Comparison of ENCODE assay signal across 12 cellular contexts in genomic region chr7:111041577-111041976, GRCh38. TPM values are rescaled to one million over a fixed set of nuclear protein-coding genes. Genes with fewer than 3 reads are reported as not detected.
DNase-seq lines count a peak whose midpoint lies in the region; ATAC-seq, FAIRE-seq and TF ChIP-seq lines count a peak whose summit lies in the region.
"Had no signal": no experiment of that assay in that cellular context is flagged by ENCODE, and none has a peak within 500 bp of the region (broad histone marks: within the 10 kb centered on the region; RNA-seq: fewer than 3 reads in every experiment).

No MANE protein-coding gene starts in this region.

- POLR2A ChIA-PET in A549 (lab: Yijun Ruan, JAX): no interaction called here

- H3K27ac ChIP-seq in A549: no peak overlapping the region
- H3K27ac ChIP-seq: GM23248 had no signal

- FAIRE-seq in A549 (lab: Jason Lieb, UNC): peak; percentile 46
- FAIRE-seq: HepG2 had no signal

- TF ChIP-seq POLR2A in A549 (IDR thresholded peaks at IDR 0.05; ENCODE audit: low read length): no peak

- no peak overlapping the region for H3K4me2 ChIP-seq in A549

- H3K9me3 ChIP-seq in A549: no peaks in the 10 kb centered on the region

- H3K4me3 ChIP-seq in A549: no peak overlapping the region
- H3K4me3 ChIP-seq: GM23248 had no signal

- WGBS in A549 (ENCODE audit: missing lambda C conversion rate): 70% methylated on average over 2 of the region's 2 CpGs

- no peaks in the 10 kb centered on the region for H3K27me3 Mint-ChIP-seq in activated naive CD8-positive, alpha-beta T cell

- no peaks in the 10 kb centered on the region for H3K36me3 Mint-ChIP-seq in activated naive CD8-positive, alpha-beta T cell

- peak overlapping the region; percentile 62 for H3K4me3 Mint-ChIP-seq in activated naive CD8-positive, alpha-beta T cell

- no peak for TF ChIP-seq CTCF in A549 (IDR thresholded peaks at IDR 0.05)

- CTCF ChIA-PET in A549 (lab: Yijun Ruan, JAX): interaction anchor here (0.6 kb wide), 1 partner anchor 46 kb away, joined by 3 read pairs; no protein-coding TSS in a partner anchor

- no peak for TF ChIP-seq EP300 in A549 (IDR thresholded peaks at IDR 0.05)

- peak in 1 of 2 experiments; percentile 64; a peak in 2 of 6 replicates for ATAC-seq in A549
- ATAC-seq in HG02623 (IDR thresholded peaks at IDR 0.05; ENCODE audit: unreplicated experiment): no peak
- ATAC-seq: HepG2 had no signal

- peak overlapping the region; percentile 81 for H3K27ac Mint-ChIP-seq in activated naive CD8-positive, alpha-beta T cell

- H3K4me1 Mint-ChIP-seq in activated naive CD8-positive, alpha-beta T cell (ENCODE audit: low read depth): peaks cover 47% of the 10 kb centered on the region

- TF ChIP-seq RAD21 in A549 (conservative IDR thresholded peaks at IDR 0.05 in 1 of 2, IDR thresholded peaks at IDR 0.05 in 1 of 2): no peak

- no peaks in the 10 kb centered on the region for H3K9me3 Mint-ChIP-seq in activated naive CD8-positive, alpha-beta T cell (ENCODE audit: low read depth)

- DNase-seq in A549 (ENCODE audit: low read depth in 1 of 2, low spot score in 1 of 2) (no peak), HPDE6-E6E7 (ENCODE audit: extremely low spot score) (peak; percentile 15), kidney tubule cell (ENCODE audit: low spot score) (peak; percentile 41), NCI-H1930 (lab: John Stamatoyannopoulos, UW) (no peak), MV-4-11 (lab: John Stamatoyannopoulos, UW) (no peak), NCI-H2107 treated with DMSO at 0.1 percent for 48 hours (lab: John Stamatoyannopoulos, UW; ENCODE audit: unreplicated experiment) (no peak)
- DNase-seq: DMS153, GM23248, NCI-H1048 had no signal

- H3K4me1 ChIP-seq in A549: peaks cover 20% of the 10 kb centered on the region

TF ChIP-seq in A549, 52 proteins besides CTCF, POLR2A, EP300 and RAD21:
- no peak for TF ChIP-seq KDM1A (IDR thresholded peaks at IDR 0.05; ENCODE audit: low read depth)
- no peak for TF ChIP-seq HES2 (IDR thresholded peaks at IDR 0.05)
- no peak for TF ChIP-seq JUNB (IDR thresholded peaks at IDR 0.05)
- TF ChIP-seq NPAS2 (CRISPR knock-in tag; IDR thresholded peaks at IDR 0.05; ENCODE audit: borderline replicate concordance): no peak
- no peak for TF ChIP-seq PBX3 (IDR thresholded peaks at IDR 0.05)
- TF ChIP-seq REST (IDR thresholded peaks at IDR 0.05): no peak
- no peak for TF ChIP-seq HOXA7 (CRISPR knock-in tag; IDR thresholded peaks at IDR 0.05)
- TF ChIP-seq RCOR1 (IDR thresholded peaks at IDR 0.05; ENCODE audit: low read depth, low read length): no peak
- no peak for TF ChIP-seq MAFK (IDR thresholded peaks at IDR 0.05; ENCODE audit: partially characterized antibody)
- no peak for TF ChIP-seq CHD4 (IDR thresholded peaks at IDR 0.05; ENCODE audit: borderline replicate concordance)
- no peak for TF ChIP-seq ATOH8 (CRISPR knock-in tag; IDR thresholded peaks at IDR 0.05; ENCODE audit: low read depth)
- no peak for TF ChIP-seq FOXS1 (CRISPR knock-in tag; IDR thresholded peaks at IDR 0.05)
- no peak for TF ChIP-seq RARB (CRISPR knock-in tag; IDR thresholded peaks at IDR 0.05)
- TF ChIP-seq FOSB (CRISPR knock-in tag; IDR thresholded peaks at IDR 0.05): no peak
- no peak for TF ChIP-seq KDM5A (IDR thresholded peaks at IDR 0.05)
- TF ChIP-seq ELK1 (IDR thresholded peaks at IDR 0.05; ENCODE audit: low read depth, low read length): no peak
- TF ChIP-seq CHD2 (IDR thresholded peaks at IDR 0.05; ENCODE audit: low read length, partially characterized antibody): no peak
- TF ChIP-seq GATA3 (IDR thresholded peaks at IDR 0.05; ENCODE audit: borderline replicate concordance): no peak

RNA-seq across cellular contexts. Expression of gene LRRN3, which starts 49.4 kb away (rescaled TPM):
- polyA plus RNA-seq in A549 (2011; rRNA removed) (0.06 and 0.09 TPM in 2 replicates), A549 (2017; fragmentation: RNase III; extraction: RNeasy Plus Mini Kit Qiagen cat#74134 plus additional on column Dnase treatment) (0.04 to 0.05 TPM in 2 of 3 replicates, not detected in the other)
- polyA plus RNA-seq in A549 (2012; cell fraction: cytosol; rRNA removed): 0.01 and 0.03 TPM in 2 replicates
- polyA plus RNA-seq in A549 (2012; cell fraction: nucleus; rRNA removed): 0.02 TPM in 2 replicates
- polyA minus RNA-seq in A549 (2011; rRNA and poly(A)+ RNA removed): not detected in 2 replicates
- polyA plus RNA-seq: HepG2 had no signal

Comparison
In these comparisons a context has a peak if more than half of its experiments do, and no peak if none do; other contexts are left out.
1. DNase-seq: peak in HPDE6-E6E7 (single experiment) and kidney tubule cell (single experiment); none in A549 (0 of 2), NCI-H1930 (0 of 2), MV-4-11 (single experiment) and NCI-H2107 treated with DMSO at 0.1 percent for 48 hours (single experiment).